2 cellular contexts compared by ENCODE assay signal in genomic region chr1:215517441-215517891, GRCh38.
A peak's percentile ranks its signal among the peaks of the same experiment; 100 is the strongest.
TF ChIP-seq lines count a peak whose summit lies in the region.

No MANE protein-coding gene starts in this region.

TF ChIP-seq in A549, 52 proteins besides CTCF, POLR2A, EP300 and RAD21:
- TF ChIP-seq RFX5 (IDR thresholded peaks at IDR 0.05): no peak
- TF ChIP-seq PHF8 (IDR thresholded peaks at IDR 0.05; ENCODE audit: borderline replicate concordance, low read depth): no peak
- TF ChIP-seq RCOR1 (IDR thresholded peaks at IDR 0.05; ENCODE audit: low read depth, low read length): no peak
- TF ChIP-seq NPAS2 (CRISPR knock-in tag; IDR thresholded peaks at IDR 0.05; ENCODE audit: borderline replicate concordance): no peak
- TF ChIP-seq CBX2 (IDR thresholded peaks at IDR 0.05; ENCODE audit: borderline replicate concordance, low read depth): no peak
- no peak for TF ChIP-seq TFCP2L1 (CRISPR knock-in tag; IDR thresholded peaks at IDR 0.05)
- peak; percentile 48 for TF ChIP-seq MAFK (IDR thresholded peaks at IDR 0.05; ENCODE audit: partially characterized antibody)
- TF ChIP-seq E2F6 (IDR thresholded peaks at IDR 0.05; ENCODE audit: borderline replicate concordance, low read depth): no peak

TF ChIP-seq in GM23338, 12 proteins besides CTCF, POLR2A, EP300 and RAD21:
- TF ChIP-seq CREB1 (CRISPR knock-in tag; IDR thresholded peaks at IDR 0.05; ENCODE audit: low read depth) (no peak), EZH2phosphoT487 (IDR thresholded peaks at IDR 0.05; ENCODE audit: unreplicated experiment) (no peak), ZNF114 (CRISPR knock-in tag; IDR thresholded peaks at IDR 0.05) (no peak), JUNB (IDR thresholded peaks at IDR 0.05; ENCODE audit: unreplicated experiment) (no peak), ETS1 (IDR thresholded peaks at IDR 0.05) (no peak), POLR2AphosphoS5 (IDR thresholded peaks at IDR 0.05; ENCODE audit: low read depth) (no peak), STAT1 (IDR thresholded peaks at IDR 0.05; ENCODE audit: unreplicated experiment) (no peak), NANOG (IDR thresholded peaks at IDR 0.05; ENCODE audit: borderline replicate concordance) (no peak), ZNF462 (CRISPR knock-in tag; IDR thresholded peaks at IDR 0.05) (no peak), EZH2 (IDR thresholded peaks at IDR 0.05; ENCODE audit: low read depth, unreplicated experiment) (no peak), ZNF331 (CRISPR knock-in tag; IDR thresholded peaks at IDR 0.05; ENCODE audit: low read depth) (no peak), REST (IDR thresholded peaks at IDR 0.05; ENCODE audit: unreplicated experiment) (no peak)
